In the genomic region with DNA sequence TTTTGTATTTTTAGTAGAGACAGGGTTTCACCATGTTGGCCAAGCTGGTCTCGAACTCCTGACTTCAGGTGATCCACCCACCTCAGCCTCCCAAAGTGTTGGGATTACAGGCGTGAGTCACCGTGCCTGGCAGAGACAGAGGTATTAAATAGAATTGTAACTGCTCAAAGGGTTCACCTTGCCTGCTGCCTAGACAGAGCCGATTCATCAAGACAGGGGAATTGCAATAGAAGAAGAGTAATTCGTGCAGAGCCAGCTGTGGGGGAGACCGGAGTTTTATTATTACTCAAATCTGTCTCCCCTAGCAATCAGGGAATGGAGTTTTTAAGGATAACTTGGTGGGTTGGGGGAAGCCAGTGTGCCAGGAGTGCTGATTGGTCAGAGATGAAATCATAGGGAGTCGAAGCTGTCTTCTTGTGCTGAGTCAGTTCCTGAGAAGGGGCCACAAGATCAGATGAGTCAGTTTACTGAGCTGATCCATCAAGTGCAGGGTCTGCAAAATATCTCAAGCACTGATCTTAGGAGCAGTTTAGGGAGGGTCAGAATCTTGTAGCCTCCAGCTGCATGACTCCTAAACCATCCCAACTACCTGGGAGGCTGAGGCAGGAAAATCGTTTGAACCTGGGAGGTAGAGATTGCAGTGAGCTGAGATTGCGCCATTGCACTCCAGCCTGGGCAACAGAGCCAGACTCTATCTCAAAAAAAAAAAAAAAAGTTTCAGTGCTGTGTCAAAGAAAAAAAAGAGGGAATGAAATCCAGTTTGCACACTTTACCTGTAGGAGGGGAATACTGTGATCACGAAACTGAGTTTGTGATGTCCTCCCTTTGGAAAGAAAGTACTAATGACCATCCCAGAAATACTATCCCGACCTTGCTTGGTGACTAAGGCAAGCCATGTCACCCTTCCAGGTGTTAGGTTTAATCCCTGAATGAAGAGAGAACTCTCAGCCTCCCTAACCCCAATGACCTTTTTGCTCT, we compare ENCODE assay signal across 8 cellular contexts. TPM values are rescaled to one million over a fixed set of nuclear protein-coding genes. Genes with fewer than 3 reads are reported as not detected.
DNase-seq lines count a peak whose midpoint lies in the region; ATAC-seq and TF ChIP-seq lines count a peak whose summit lies in the region.
"Not testable (repeated sequence)": the region's sequence is repeated elsewhere in the genome, so short reads cannot be mapped to it uniquely, and the experiment has no call there.

No MANE protein-coding gene starts in this region.

- peaks cover 27% of the 10 kb centered on the region for H3K36me3 Mint-ChIP-seq in activated CD4-positive, alpha-beta T cell treated with anti-CD3 and anti-CD28 coated beads, Interleukin-2, amount 10 ng/mL, durations not matched to agents 24 days and 14 days (ENCODE audit: low read depth)

- CTCF ChIA-PET in IMR-90 (lab: Yijun Ruan, JAX): not testable (repeated sequence)

- H3K79me1 ChIP-seq in IMR-90 (ENCODE audit: low read depth in 1 of 2, low read length in 2 of 2): not testable (repeated sequence)

- H3K4me2 ChIP-seq in IMR-90 (ENCODE audit: low read depth, low read length): 0 out of 2 replicates have a peak overlapping the region, but pooled peaks have one; percentile 9

- H3K9me3 ChIP-seq in IMR-90 (ENCODE audit: control insufficient read depth, insufficient read depth, low read length); mesodermal cell (ENCODE audit: control insufficient read depth, low read length): not testable (repeated sequence)

- H3K27ac ChIP-seq in IMR-90 (ENCODE audit: insufficient read depth, low read length) (peak overlapping the region; percentile 34; the same call in 1 of the 2 replicates), mesodermal cell (ENCODE audit: low read depth, low read length, severe bottlenecking) (peak overlapping the region; percentile 54)

- H3K4me3 Mint-ChIP-seq in activated CD4-positive, alpha-beta T cell treated with anti-CD3 and anti-CD28 coated beads, Interleukin-2, amount 10 ng/mL, durations not matched to agents 24 days and 14 days: peak overlapping the region; percentile 11

- not testable (repeated sequence) for H4K20me1 ChIP-seq in IMR-90 (ENCODE audit: insufficient read depth, low read length)

- TF ChIP-seq RAD21 in IMR-90 (IDR thresholded peaks at IDR 0.05; ENCODE audit: low read length): not testable (repeated sequence)

- not testable (repeated sequence) for H3K4me3 ChIP-seq in IMR-90 (ENCODE audit: insufficient read depth, low read depth, low read length); astrocyte of the spinal cord (ENCODE audit: low read depth, low read length); mesodermal cell (ENCODE audit: extremely low read depth, insufficient read depth, low read length, poor library complexity, severe bottlenecking)

- H3K9me3 Mint-ChIP-seq in activated CD4-positive, alpha-beta T cell treated with anti-CD3 and anti-CD28 coated beads, Interleukin-2, amount 10 ng/mL, durations not matched to agents 24 days and 14 days: not testable (repeated sequence)

- H3K9me1 ChIP-seq in IMR-90 (ENCODE audit: insufficient read depth, low read length): peaks cover 17% of the 10 kb centered on the region

- peak overlapping the region; percentile 55 for H3K4ac ChIP-seq in IMR-90 (ENCODE audit: low read depth, low read length)

- not testable (repeated sequence) for H3K23ac ChIP-seq in IMR-90 (ENCODE audit: low read depth, low read length)

- not testable (repeated sequence) for TF ChIP-seq CTCF in IMR-90 (conservative IDR thresholded peaks at IDR 0.05; ENCODE audit: low read depth, low read length); astrocyte of the spinal cord (IDR thresholded peaks at IDR 0.05; ENCODE audit: low read depth, low read length)

- not testable (repeated sequence) for TF ChIP-seq POLR2A in IMR-90 (IDR thresholded peaks at IDR 0.05; ENCODE audit: low read depth, low read length)

- peak overlapping the region; percentile 90 for H3K27ac Mint-ChIP-seq in activated CD4-positive, alpha-beta T cell treated with anti-CD3 and anti-CD28 coated beads, Interleukin-2, amount 10 ng/mL, durations not matched to agents 24 days and 14 days

- DNase-seq in Daoy (ENCODE audit: low read depth) (peak; percentile 90), IMR-90 (peak; percentile 96), RPMI7951 (ENCODE audit: low read depth) (peak; percentile 91), astrocyte of the spinal cord (ENCODE audit: low read depth, low spot score) (peak; percentile 90), fibroblast of peridontal ligament (ENCODE audit: extremely low read depth) (peak; percentile 85)
- DNase-seq in activated CD4-positive, alpha-beta T cell treated with anti-CD3 and anti-CD28 coated beads, Interleukin-2, amount 10 ng/mL, durations not matched to agents 24 days and 14 days: peak; percentile 67
- DNase-seq in stimulated activated CD4-positive, alpha-beta T cell treated with anti-CD3 and anti-CD28 coated beads, Interleukin-4, amount 100 ng/mL, for 1 hour: peak; percentile 4

- not testable (repeated sequence) for H3K27me3 Mint-ChIP-seq in activated CD4-positive, alpha-beta T cell treated with anti-CD3 and anti-CD28 coated beads, Interleukin-2, amount 10 ng/mL, durations not matched to agents 24 days and 14 days

- peak overlapping the region; percentile 58 for H2BK5ac ChIP-seq in IMR-90 (ENCODE audit: low read depth, low read length, poor library complexity, severe bottlenecking)

- peak overlapping the region; percentile 49; the same call in 1 of the 2 replicates for H4K91ac ChIP-seq in IMR-90 (ENCODE audit: insufficient read depth, low read depth, low read length)

- H3K14ac ChIP-seq in IMR-90 (replicated peaks; ENCODE audit: low read depth, low read length): 0 out of 2 replicates have a peak overlapping the region, but pooled peaks have one; percentile 10

- H4K5ac ChIP-seq in IMR-90 (ENCODE audit: low read depth, low read length): not testable (repeated sequence)

- peak overlapping the region in 1 of 2 experiments; percentile 63; a peak in 1 of 4 replicates for H4K8ac ChIP-seq in IMR-90 (ENCODE audit: low read depth in 2 of 2, low read length in 2 of 2)

- H3K4me1 Mint-ChIP-seq in activated CD4-positive, alpha-beta T cell treated with anti-CD3 and anti-CD28 coated beads, Interleukin-2, amount 10 ng/mL, durations not matched to agents 24 days and 14 days: peaks cover 37% of the 10 kb centered on the region

- not testable (repeated sequence) for H3K56ac ChIP-seq in IMR-90 (ENCODE audit: extremely low read depth, insufficient read depth, low read length)

- peak overlapping the region; percentile 37; the same call in 1 of the 3 replicates for H2BK15ac ChIP-seq in IMR-90 (ENCODE audit: low read depth, low read length)

- peak overlapping the region; percentile 67 for H2BK120ac ChIP-seq in IMR-90 (ENCODE audit: low read depth, low read length)

- H3K36me3 ChIP-seq in IMR-90 (ENCODE audit: control insufficient read depth, insufficient read depth, low read length); mesodermal cell (ENCODE audit: control insufficient read depth, insufficient read depth, low read length): not testable (repeated sequence)

- H3K18ac ChIP-seq in IMR-90 (ENCODE audit: low read depth, low read length): not testable (repeated sequence)

- H2AK9ac ChIP-seq in IMR-90 (replicated peaks; ENCODE audit: low read depth, low read length, poor library complexity): peak overlapping the region; percentile 71

- peak overlapping the region; percentile 77 for H2BK20ac ChIP-seq in IMR-90 (ENCODE audit: low read depth, low read length)

- H3K27me3 ChIP-seq in IMR-90 (ENCODE audit: control insufficient read depth, insufficient read depth, low read length): not testable (repeated sequence)

- BruUV-seq in IMR-90 (replicated peaks; lab: Mats Ljungman, UMichigan): not testable (repeated sequence)

- peak overlapping the region; percentile 77 for H2AFZ ChIP-seq in IMR-90 (replicated peaks; ENCODE audit: low read length, poor library complexity)

- H2AK5ac ChIP-seq in IMR-90 (ENCODE audit: low read depth, low read length): not testable (repeated sequence)

- POLR2A ChIA-PET in IMR-90 (lab: Charles Lee; ENCODE audit: unreplicated experiment): not testable (repeated sequence)

- no CpG with 5 or more reads among the region's 11 CpGs for WGBS in IMR-90 (ENCODE audit: extremely low coverage in 2 of 2, insufficient read length in 1 of 2), 2 experiments
- 58 to 65% methylated on average over 5 to 7 of the region's 11 CpGs for WGBS in mesodermal cell (ENCODE audit: insufficient coverage in 2 of 2), 2 experiments

- not testable (repeated sequence) for H3K9ac ChIP-seq in IMR-90 (ENCODE audit: low read depth, low read length)

- in situ Hi-C loops in IMR-90 (cut with MboI; ENCODE audit: low sequenced_read_pairs); astrocyte of the spinal cord (cut with HindIII; ENCODE audit: low sequenced_read_pairs): not testable (repeated sequence)

- intact Hi-C loops in IMR-90 (cut with micrococcal nuclease): not testable (repeated sequence)
- intact Hi-C loops in activated CD4-positive, alpha-beta T cell treated with anti-CD3 and anti-CD28 coated beads, Interleukin-2, amount 10 ng/mL, durations not matched to agents 24 days and 14 days (cut with micrococcal nuclease): loop anchor here (1.0 kb wide), 1 partner anchor 24 kb away; no protein-coding TSS in a partner anchor

- peaks cover 11% of the 10 kb centered on the region for H3K4me1 ChIP-seq in IMR-90 (ENCODE audit: control insufficient read depth, insufficient read depth, low read length)
- H3K4me1 ChIP-seq in mesodermal cell (ENCODE audit: control insufficient read depth, insufficient read depth, low read length, poor library complexity, severe bottlenecking): not testable (repeated sequence)

- dilution Hi-C loops in IMR-90 (cut with HindIII; ENCODE audit: low sequenced_read_pairs, unreplicated experiment): not testable (repeated sequence)

- peak; percentile 78 for ATAC-seq in IMR-90 (ENCODE audit: low read depth)

RNA-seq across cellular contexts. Expression of gene C12orf76, which starts 7.3 kb away (rescaled TPM):
- 6.1 and 21.3 TPM in 2 replicates for total RNA-seq in Daoy (2014; rRNA removed; shearing (Covaris generic))
- 5.0 and 6.7 TPM in 2 replicates for total RNA-seq in IMR-90 (2012; rRNA removed)
- polyA plus RNA-seq in IMR-90 (2012; rRNA removed): 6.2 and 7.1 TPM in 2 replicates
- polyA plus RNA-seq in IMR-90 (2012; cell fraction: cytosol; rRNA removed): 5.0 and 10.8 TPM in 2 replicates
- polyA plus RNA-seq in IMR-90 (2012; cell fraction: nucleus; rRNA removed; ENCODE audit: low replicate concordance): 8.1 and 15.5 TPM in 2 replicates
- total RNA-seq in RPMI7951 (2014; rRNA removed; shearing (Covaris generic)): 14.9 and 15.9 TPM in 2 replicates
- 21.3 and 25.1 TPM in 2 replicates for total RNA-seq in activated CD4-positive, alpha-beta T cell treated with anti-CD3 and anti-CD28 coated beads, Interleukin-2, amount 10 ng/mL, durations not matched to agents 24 days and 14 days
- 19.7 TPM for polyA plus RNA-seq in mesodermal cell (2013, experiment 1 of 2)
- 18.1 TPM for polyA plus RNA-seq in mesodermal cell (2013, experiment 2 of 2)

RNA-seq across cellular contexts. Expression of gene ANKRD13A, which starts 56.4 kb away (rescaled TPM):
- total RNA-seq in Daoy (2014; rRNA removed; shearing (Covaris generic)): 90.3 and 101 TPM in 2 replicates
- total RNA-seq in IMR-90 (2012; rRNA removed): 364 and 449 TPM in 2 replicates
- polyA plus RNA-seq in IMR-90 (2012; rRNA removed): 299 and 308 TPM in 2 replicates
- 51.0 and 243 TPM in 2 replicates for polyA plus RNA-seq in IMR-90 (2012; cell fraction: cytosol; rRNA removed)
- polyA plus RNA-seq in IMR-90 (2012; cell fraction: nucleus; rRNA removed; ENCODE audit: low replicate concordance): 516 and 695 TPM in 2 replicates
- 37.2 and 39.4 TPM in 2 replicates for total RNA-seq in RPMI7951 (2014; rRNA removed; shearing (Covaris generic))
- 60.6 and 62.5 TPM in 2 replicates for total RNA-seq in activated CD4-positive, alpha-beta T cell treated with anti-CD3 and anti-CD28 coated beads, Interleukin-2, amount 10 ng/mL, durations not matched to agents 24 days and 14 days
- polyA plus RNA-seq in mesodermal cell (2013, experiment 1 of 2): 20.2 TPM
- 19.2 TPM for polyA plus RNA-seq in mesodermal cell (2013, experiment 2 of 2)

RNA-seq across cellular contexts. Expression of gene GIT2, which starts 59.5 kb away (rescaled TPM):
- 16.0 and 20.5 TPM in 2 replicates for total RNA-seq in Daoy (2014; rRNA removed; shearing (Covaris generic))
- 60.5 and 71.9 TPM in 2 replicates for total RNA-seq in IMR-90 (2012; rRNA removed)
- polyA plus RNA-seq in IMR-90 (2012; rRNA removed): 43.0 and 48.0 TPM in 2 replicates
- 20.8 and 21.1 TPM in 2 replicates for polyA plus RNA-seq in IMR-90 (2012; cell fraction: cytosol; rRNA removed)
- polyA plus RNA-seq in IMR-90 (2012; cell fraction: nucleus; rRNA removed; ENCODE audit: low replicate concordance): 42.7 and 138 TPM in 2 replicates
- 22.2 and 24.3 TPM in 2 replicates for total RNA-seq in RPMI7951 (2014; rRNA removed; shearing (Covaris generic))
- 87.1 and 88.6 TPM in 2 replicates for total RNA-seq in activated CD4-positive, alpha-beta T cell treated with anti-CD3 and anti-CD28 coated beads, Interleukin-2, amount 10 ng/mL, durations not matched to agents 24 days and 14 days
- polyA plus RNA-seq in mesodermal cell (2013, experiment 1 of 2): 25.5 TPM
- 24.7 TPM for polyA plus RNA-seq in mesodermal cell (2013, experiment 2 of 2)

Comparison
In these comparisons a context has a peak if more than half of its experiments do, and no peak if none do; other contexts are left out.
1. DNase-seq: peak in every context shown above with its lines; median percentile 96 in IMR-90; 91 in RPMI7951; 90 in Daoy; 90 in astrocyte of the spinal cord; 85 in fibroblast of peridontal ligament; 67 in activated CD4-positive, alpha-beta T cell treated with anti-CD3 and anti-CD28 coated beads, Interleukin-2, amount 10 ng/mL, durations not matched to agents 24 days and 14 days; 4 in stimulated activated CD4-positive, alpha-beta T cell treated with anti-CD3 and anti-CD28 coated beads, Interleukin-4, amount 100 ng/mL, for 1 hour.